1 cellular context compared by ENCODE assay signal in genomic region chr9:131125038-131125287, GRCh38.
TF ChIP-seq lines count a peak whose summit lies in the region.

No MANE protein-coding gene starts in this region.

TF ChIP-seq in GM12878, 131 proteins besides CTCF, POLR2A, EP300 and RAD21 (continued from another document):
- TF ChIP-seq, protein P1, sequence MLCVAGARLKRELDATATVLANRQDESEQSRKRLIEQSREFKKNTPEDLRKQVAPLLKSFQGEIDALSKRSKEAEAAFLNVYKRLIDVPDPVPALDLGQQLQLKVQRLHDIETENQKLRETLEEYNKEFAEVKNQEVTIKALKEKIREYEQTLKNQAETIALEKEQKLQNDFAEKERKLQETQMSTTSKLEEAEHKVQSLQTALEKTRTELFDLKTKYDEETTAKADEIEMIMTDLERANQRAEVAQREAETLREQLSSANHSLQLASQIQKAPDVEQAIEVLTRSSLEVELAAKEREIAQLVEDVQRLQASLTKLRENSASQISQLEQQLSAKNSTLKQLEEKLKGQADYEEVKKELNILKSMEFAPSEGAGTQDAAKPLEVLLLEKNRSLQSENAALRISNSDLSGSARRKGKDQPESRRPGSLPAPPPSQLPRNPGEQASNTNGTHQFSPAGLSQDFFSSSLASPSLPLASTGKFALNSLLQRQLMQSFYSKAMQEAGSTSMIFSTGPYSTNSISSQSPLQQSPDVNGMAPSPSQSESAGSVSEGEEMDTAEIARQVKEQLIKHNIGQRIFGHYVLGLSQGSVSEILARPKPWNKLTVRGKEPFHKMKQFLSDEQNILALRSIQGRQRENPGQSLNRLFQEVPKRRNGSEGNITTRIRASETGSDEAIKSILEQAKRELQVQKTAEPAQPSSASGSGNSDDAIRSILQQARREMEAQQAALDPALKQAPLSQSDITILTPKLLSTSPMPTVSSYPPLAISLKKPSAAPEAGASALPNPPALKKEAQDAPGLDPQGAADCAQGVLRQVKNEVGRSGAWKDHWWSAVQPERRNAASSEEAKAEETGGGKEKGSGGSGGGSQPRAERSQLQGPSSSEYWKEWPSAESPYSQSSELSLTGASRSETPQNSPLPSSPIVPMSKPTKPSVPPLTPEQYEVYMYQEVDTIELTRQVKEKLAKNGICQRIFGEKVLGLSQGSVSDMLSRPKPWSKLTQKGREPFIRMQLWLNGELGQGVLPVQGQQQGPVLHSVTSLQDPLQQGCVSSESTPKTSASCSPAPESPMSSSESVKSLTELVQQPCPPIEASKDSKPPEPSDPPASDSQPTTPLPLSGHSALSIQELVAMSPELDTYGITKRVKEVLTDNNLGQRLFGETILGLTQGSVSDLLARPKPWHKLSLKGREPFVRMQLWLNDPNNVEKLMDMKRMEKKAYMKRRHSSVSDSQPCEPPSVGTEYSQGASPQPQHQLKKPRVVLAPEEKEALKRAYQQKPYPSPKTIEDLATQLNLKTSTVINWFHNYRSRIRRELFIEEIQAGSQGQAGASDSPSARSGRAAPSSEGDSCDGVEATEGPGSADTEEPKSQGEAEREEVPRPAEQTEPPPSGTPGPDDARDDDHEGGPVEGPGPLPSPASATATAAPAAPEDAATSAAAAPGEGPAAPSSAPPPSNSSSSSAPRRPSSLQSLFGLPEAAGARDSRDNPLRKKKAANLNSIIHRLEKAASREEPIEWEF (IDR thresholded peaks at IDR 0.05; ENCODE audit: insufficient replicate concordance, low read depth, low read length) = peak; percentile 17
- TF ChIP-seq NR2C2 (IDR thresholded peaks at IDR 0.05; ENCODE audit: borderline replicate concordance, control insufficient read depth, insufficient read length, low read depth) (no peak), CEBPZ (IDR thresholded peaks at IDR 0.05; ENCODE audit: low read depth, low read length) (no peak), RB1 (IDR thresholded peaks at IDR 0.05; ENCODE audit: borderline replicate concordance) (no peak), YBX1 (IDR thresholded peaks at IDR 0.05) (0 out of 2 replicates have a peak, but pooled peaks have one; percentile 27)
TF ChIP-seq in GM12878: peak in this region for 2.
